Comparison of ENCODE assay signal across 2 cellular contexts in the genomic region with DNA sequence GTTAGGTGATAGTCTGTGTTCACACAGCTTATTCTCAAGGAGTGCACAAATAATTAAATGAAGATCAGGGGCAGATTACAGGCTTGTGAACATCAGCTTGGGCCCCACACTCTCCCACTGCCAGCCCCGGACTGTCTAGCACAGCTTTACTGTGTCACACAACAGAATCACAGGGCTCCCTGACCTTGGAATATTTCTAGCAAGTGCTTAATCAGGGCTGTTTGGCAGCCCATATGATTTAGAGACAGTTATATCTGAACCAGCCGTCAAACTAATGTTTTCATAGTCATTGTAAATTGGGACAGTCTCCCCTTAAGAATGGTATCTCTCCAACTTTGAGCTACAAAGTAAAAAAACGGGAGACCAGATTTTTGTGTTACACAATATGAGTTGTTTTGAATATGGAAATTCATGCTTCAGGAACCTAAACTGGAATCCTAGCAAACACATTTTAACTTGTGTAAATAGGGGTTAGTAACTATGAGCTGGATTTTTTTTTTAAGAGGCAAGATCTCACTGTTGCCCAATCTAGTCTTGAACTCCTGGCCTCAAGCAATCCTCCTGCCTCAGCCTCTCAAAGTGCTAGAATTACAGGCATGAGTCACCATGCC.
TF ChIP-seq lines count a peak whose summit lies in the region.

No MANE protein-coding gene starts in this region.

TF ChIP-seq in SK-N-SH treated with all-trans-retinoic acid at 6 μM for 48 hours, 23 proteins besides CTCF, POLR2A, EP300 and RAD21 (continued from another document):
- TF ChIP-seq ISL1 (CRISPR knock-in tag; IDR thresholded peaks at IDR 0.05) (no peak), ZNF565 (CRISPR knock-in tag; conservative IDR thresholded peaks at IDR 0.05; ENCODE audit: low read depth) (no peak), ZFP30 (CRISPR knock-in tag; IDR thresholded peaks at IDR 0.05) (no peak), RARB (CRISPR knock-in tag; IDR thresholded peaks at IDR 0.05) (no peak), PPARA (CRISPR knock-in tag; IDR thresholded peaks at IDR 0.05; ENCODE audit: borderline replicate concordance) (no peak), GLIS3 (CRISPR knock-in tag; IDR thresholded peaks at IDR 0.05) (no peak), TOX (CRISPR knock-in tag; IDR thresholded peaks at IDR 0.05; ENCODE audit: borderline replicate concordance) (no peak), ZC3H10 (CRISPR knock-in tag; IDR thresholded peaks at IDR 0.05) (no peak), ESRRG (CRISPR knock-in tag; IDR thresholded peaks at IDR 0.05) (no peak), ZNF70 (CRISPR knock-in tag; IDR thresholded peaks at IDR 0.05) (no peak)
- TF ChIP-seq, protein P1, sequence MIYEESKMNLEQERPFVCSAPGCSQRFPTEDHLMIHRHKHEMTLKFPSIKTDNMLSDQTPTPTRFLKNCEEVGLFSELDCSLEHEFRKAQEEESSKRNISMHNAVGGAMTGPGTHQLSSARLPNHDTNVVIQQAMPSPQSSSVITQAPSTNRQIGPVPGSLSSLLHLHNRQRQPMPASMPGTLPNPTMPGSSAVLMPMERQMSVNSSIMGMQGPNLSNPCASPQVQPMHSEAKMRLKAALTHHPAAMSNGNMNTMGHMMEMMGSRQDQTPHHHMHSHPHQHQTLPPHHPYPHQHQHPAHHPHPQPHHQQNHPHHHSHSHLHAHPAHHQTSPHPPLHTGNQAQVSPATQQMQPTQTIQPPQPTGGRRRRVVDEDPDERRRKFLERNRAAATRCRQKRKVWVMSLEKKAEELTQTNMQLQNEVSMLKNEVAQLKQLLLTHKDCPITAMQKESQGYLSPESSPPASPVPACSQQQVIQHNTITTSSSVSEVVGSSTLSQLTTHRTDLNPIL (CRISPR knock-in tag; IDR thresholded peaks at IDR 0.05; ENCODE audit: low read depth) = no peak
- TF ChIP-seq, protein P2, sequence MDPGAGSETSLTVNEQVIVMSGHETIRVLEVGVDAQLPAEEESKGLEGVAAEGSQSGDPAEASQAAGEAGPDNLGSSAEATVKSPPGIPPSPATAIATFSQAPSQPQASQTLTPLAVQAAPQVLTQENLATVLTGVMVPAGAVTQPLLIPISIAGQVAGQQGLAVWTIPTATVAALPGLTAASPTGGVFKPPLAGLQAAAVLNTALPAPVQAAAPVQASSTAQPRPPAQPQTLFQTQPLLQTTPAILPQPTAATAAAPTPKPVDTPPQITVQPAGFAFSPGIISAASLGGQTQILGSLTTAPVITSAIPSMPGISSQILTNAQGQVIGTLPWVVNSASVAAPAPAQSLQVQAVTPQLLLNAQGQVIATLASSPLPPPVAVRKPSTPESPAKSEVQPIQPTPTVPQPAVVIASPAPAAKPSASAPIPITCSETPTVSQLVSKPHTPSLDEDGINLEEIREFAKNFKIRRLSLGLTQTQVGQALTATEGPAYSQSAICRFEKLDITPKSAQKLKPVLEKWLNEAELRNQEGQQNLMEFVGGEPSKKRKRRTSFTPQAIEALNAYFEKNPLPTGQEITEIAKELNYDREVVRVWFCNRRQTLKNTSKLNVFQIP (CRISPR knock-in tag; IDR thresholded peaks at IDR 0.05; ENCODE audit: borderline replicate concordance, low read depth) = no peak
TF ChIP-seq in SK-N-SH treated with all-trans-retinoic acid at 6 μM for 48 hours: peak in this region for 0.

TF ChIP-seq in SK-N-SH, 30 proteins besides CTCF, POLR2A, EP300 and RAD21 (continued from another document):
- TF ChIP-seq, protein P3, sequence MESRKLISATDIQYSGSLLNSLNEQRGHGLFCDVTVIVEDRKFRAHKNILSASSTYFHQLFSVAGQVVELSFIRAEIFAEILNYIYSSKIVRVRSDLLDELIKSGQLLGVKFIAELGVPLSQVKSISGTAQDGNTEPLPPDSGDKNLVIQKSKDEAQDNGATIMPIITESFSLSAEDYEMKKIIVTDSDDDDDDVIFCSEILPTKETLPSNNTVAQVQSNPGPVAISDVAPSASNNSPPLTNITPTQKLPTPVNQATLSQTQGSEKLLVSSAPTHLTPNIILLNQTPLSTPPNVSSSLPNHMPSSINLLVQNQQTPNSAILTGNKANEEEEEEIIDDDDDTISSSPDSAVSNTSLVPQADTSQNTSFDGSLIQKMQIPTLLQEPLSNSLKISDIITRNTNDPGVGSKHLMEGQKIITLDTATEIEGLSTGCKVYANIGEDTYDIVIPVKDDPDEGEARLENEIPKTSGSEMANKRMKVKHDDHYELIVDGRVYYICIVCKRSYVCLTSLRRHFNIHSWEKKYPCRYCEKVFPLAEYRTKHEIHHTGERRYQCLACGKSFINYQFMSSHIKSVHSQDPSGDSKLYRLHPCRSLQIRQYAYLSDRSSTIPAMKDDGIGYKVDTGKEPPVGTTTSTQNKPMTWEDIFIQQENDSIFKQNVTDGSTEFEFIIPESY (IDR thresholded peaks at IDR 0.05; ENCODE audit: borderline replicate concordance, low read depth) = no peak
- TF ChIP-seq TCF12 (IDR thresholded peaks at IDR 0.05) (no peak), FOXM1 (IDR thresholded peaks at IDR 0.05; ENCODE audit: low read depth) (no peak), JUND (IDR thresholded peaks at IDR 0.05) (no peak), GATA2 (CRISPR knock-in tag; IDR thresholded peaks at IDR 0.05) (no peak), YY1 (IDR thresholded peaks at IDR 0.05; ENCODE audit: low read depth) (no peak), EZH2phosphoT487 (IDR thresholded peaks at IDR 0.05; ENCODE audit: borderline replicate concordance, low read depth) (no peak), TEAD4 (IDR thresholded peaks at IDR 0.05; ENCODE audit: borderline replicate concordance, insufficient read depth) (no peak), MEF2A (IDR thresholded peaks at IDR 0.05; ENCODE audit: borderline replicate concordance, low read depth) (no peak), TAF1 (IDR thresholded peaks at IDR 0.05; ENCODE audit: borderline replicate concordance, low read depth, low read length) (no peak)
- TF ChIP-seq, protein P4, sequence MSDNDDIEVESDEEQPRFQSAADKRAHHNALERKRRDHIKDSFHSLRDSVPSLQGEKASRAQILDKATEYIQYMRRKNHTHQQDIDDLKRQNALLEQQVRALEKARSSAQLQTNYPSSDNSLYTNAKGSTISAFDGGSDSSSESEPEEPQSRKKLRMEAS (IDR thresholded peaks at IDR 0.05; ENCODE audit: low read depth) = no peak
TF ChIP-seq in SK-N-SH: peak in this region for 0.
